ENCODE assay signal across 20 cellular contexts in the genomic region with DNA sequence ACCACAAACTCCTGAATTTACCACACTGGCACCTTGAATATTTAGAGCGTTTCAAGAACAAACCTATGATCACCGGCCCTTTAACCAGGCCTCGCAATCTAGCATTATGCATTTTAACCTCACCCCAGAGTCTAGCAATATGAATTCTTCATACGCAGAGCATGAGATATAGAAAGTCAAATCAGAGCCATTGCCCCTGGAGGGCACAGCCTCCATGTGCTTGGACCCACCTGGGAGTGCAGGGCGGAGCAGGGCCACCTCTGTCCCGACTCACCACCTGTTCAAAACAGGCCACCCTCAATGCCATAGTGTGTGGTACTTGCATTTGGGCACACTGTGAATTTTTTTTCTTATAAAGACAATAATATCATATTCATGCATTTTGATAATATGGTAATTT.
"Had no signal": no experiment of that assay in that cellular context is flagged by ENCODE, and none has a peak within 500 bp of the region (broad histone marks: within the 10 kb centered on the region; RNA-seq: fewer than 3 reads in every experiment).

No MANE protein-coding gene starts in this region.

- H3K27ac ChIP-seq: SJSA1, SK-N-MC had no signal

- H3K4me1 ChIP-seq: SJSA1 had no signal

- H3K27me3 ChIP-seq: MG63 had no signal

- DNase-seq: Karpas-422, KBM-7, MG63, NCI-H1092, NCI-H1105 treated with DMSO at 0.1 percent for 48 hours, NCI-H1417 treated with DMSO at 0.1 percent for 48 hours, NCI-H146, NCI-H1694 treated with DMSO at 0.1 percent for 48 hours, NCI-H1930, NCI-H2081, NCI-H2107, NCI-H2227 treated with DMSO at 0.1 percent for 48 hours, NCI-H524, NCI-H526 treated with DMSO at 0.1 percent for 48 hours, NCI-H748 treated with DMSO at 0.1 percent for 48 hours, Right ventricle myocardium superior, SIG-M5 had no signal

- H3K4me3 ChIP-seq: MG63, SJSA1, SK-N-MC had no signal

- H3K9me3 ChIP-seq: MG63, SJSA1 had no signal

- H3K36me3 ChIP-seq: MG63, SJSA1 had no signal

- FAIRE-seq: RCC 7860 had no signal
